8 cellular contexts compared by ENCODE assay signal in genomic region chr21:33894736-33895288, GRCh38. TPM values are rescaled to one million over a fixed set of nuclear protein-coding genes. Genes with fewer than 3 reads are reported as not detected.
DNase-seq lines count a peak whose midpoint lies in the region; ATAC-seq, FAIRE-seq and TF ChIP-seq lines count a peak whose summit lies in the region.

No MANE protein-coding gene starts in this region.

- no peaks in the 10 kb centered on the region for H3K79me2 ChIP-seq in keratinocyte (ENCODE audit: control insufficient read depth, insufficient read depth, low read length)

- FAIRE-seq in keratinocyte (lab: Jason Lieb, UNC): peak; percentile 75

- no peaks in the 10 kb centered on the region for H3K9me1 ChIP-seq in keratinocyte (ENCODE audit: control insufficient read depth, extremely low read depth, insufficient read depth, low read length)

- 0 out of 2 replicates have a peak, but pooled peaks cover 6% of the 10 kb centered on the region for H3K27me3 Mint-ChIP-seq in WTC11 (ENCODE audit: low read depth)

- peak overlapping the region; percentile 77 for H3K4me2 ChIP-seq in keratinocyte (ENCODE audit: control insufficient read depth, extremely low read depth, insufficient read depth, low read depth, low read length)

- H2AFZ ChIP-seq in keratinocyte (ENCODE audit: control insufficient read depth, low read length): peak overlapping the region; percentile 78

- H3K27me3 ChIP-seq in keratinocyte (ENCODE audit: control insufficient read depth, extremely low read depth, insufficient read depth, low read length): no peaks in the 10 kb centered on the region

- CTCF ChIA-PET in WTC11 (lab: Charles Lee): interaction anchor here (0.6 to 3.6 kb wide), 19 partner anchors 8 to 453 kb away, joined by 3 to 57 read pairs (median 4); partner anchors contain the start of gene DONSON

- H3K36me3 ChIP-seq in keratinocyte (ENCODE audit: control insufficient read depth in 2 of 2, extremely low read depth in 1 of 2, insufficient read depth in 2 of 2, low read length in 2 of 2): no peaks in the 10 kb centered on the region

- H3K9me3 Mint-ChIP-seq in WTC11: no peaks in the 10 kb centered on the region

- no peaks in the 10 kb centered on the region for H3K36me3 Mint-ChIP-seq in WTC11

- H3K27ac ChIP-seq in keratinocyte (ENCODE audit: control insufficient read depth, insufficient read depth, low read length): no peak overlapping the region

- no peak; the same call in 1 of the 2 replicates for TF ChIP-seq CTCF in WTC11 (IDR thresholded peaks at IDR 0.05)
- peak; percentile 87 for TF ChIP-seq CTCF in cardiac fibroblast (IDR thresholded peaks at IDR 0.05; ENCODE audit: low read depth, low read length)
- peak; percentile 83 to 92 (median 89) for TF ChIP-seq CTCF in keratinocyte (optimal IDR thresholded peaks at IDR 0.05 in 1 of 3, IDR thresholded peaks at IDR 0.05 in 1 of 3, conservative IDR thresholded peaks at IDR 0.05 in 1 of 3; ENCODE audit: extremely low read depth in 1 of 3, insufficient read depth in 2 of 3, low read length in 3 of 3)

- H3K4me1 Mint-ChIP-seq in WTC11: peaks cover 21% of the 10 kb centered on the region

- H3K9me3 ChIP-seq in keratinocyte (ENCODE audit: control insufficient read depth, low read depth, low read length): no peaks in the 10 kb centered on the region

- peak overlapping the region; percentile 34; the same call in 1 of the 2 replicates for H3K27ac Mint-ChIP-seq in WTC11

- ATAC-seq in WTC11: peak; percentile 88
- no peak for ATAC-seq in GM18873 (IDR thresholded peaks at IDR 0.05; ENCODE audit: low FRiP score, unreplicated experiment)

- dilution Hi-C loops in keratinocyte (cut with MboI; ENCODE audit: extremely low pct_ligation_motif_present, low sequenced_read_pairs): no loop called here

- peak overlapping the region; percentile 6 for H3K9ac ChIP-seq in keratinocyte (ENCODE audit: control insufficient read depth, extremely low read depth, insufficient read depth, low read length)

- DNase-seq in SKM-1 treated with dmso at 0.1 percent for 144 hours (lab: John Stamatoyannopoulos, UW; ENCODE audit: unreplicated experiment) (peak; percentile 44), SKM-1 (lab: John Stamatoyannopoulos, UW; ENCODE audit: unreplicated experiment) (no peak), NCI-H2171 (lab: John Stamatoyannopoulos, UW) (peak; percentile 85), WTC11 (ENCODE audit: low spot score) (peak; percentile 84), cardiac fibroblast (ENCODE audit: low read depth in 2 of 2) (peak; percentile 89 to 94), keratinocyte (ENCODE audit: low read depth, low spot score) (peak; percentile 23)
- DNase-seq in stimulated activated CD4-positive, alpha-beta T cell treated with anti-CD3 and anti-CD28 coated beads, Interleukin-12 subunit alpha, Interleukin-12 subunit beta, amount 100 ng/mL, for 4 hours: peak; percentile 69

- H3K4me3 ChIP-seq in cardiac fibroblast (replicated peaks in 1 of 2; ENCODE audit: low read depth in 2 of 2, low read length in 2 of 2) (peak overlapping the region; percentile 24 to 41), keratinocyte (ENCODE audit: control insufficient read depth in 2 of 3, extremely low read depth in 1 of 3, insufficient read depth in 2 of 3, low read depth in 1 of 3, low read length in 3 of 3) (peak overlapping the region in 2 of 3 experiments; percentile 33 to 47)

- H4K20me1 ChIP-seq in keratinocyte (ENCODE audit: control insufficient read depth, extremely low read depth, insufficient read depth, low read length): no peaks in the 10 kb centered on the region

- POLR2A ChIA-PET in WTC11 (lab: Charles Lee): no interaction called here

- H3K4me1 ChIP-seq in keratinocyte (ENCODE audit: control insufficient read depth, extremely low read depth, insufficient read depth, low read length): peaks cover 3% of the 10 kb centered on the region

- H3K4me3 Mint-ChIP-seq in WTC11: peak overlapping the region; percentile 51

TF ChIP-seq in WTC11, 78 proteins besides CTCF, POLR2A, EP300 and RAD21:
- TF ChIP-seq PRDM15 (CRISPR knock-in tag; IDR thresholded peaks at IDR 0.05): peak; percentile 92
- no peak for TF ChIP-seq SP1 (CRISPR knock-in tag; conservative IDR thresholded peaks at IDR 0.05)
- no peak for TF ChIP-seq ZNF416 (CRISPR knock-in tag; IDR thresholded peaks at IDR 0.05)
- TF ChIP-seq ZMAT4 (CRISPR knock-in tag; IDR thresholded peaks at IDR 0.05): no peak

RNA-seq across cellular contexts. Expression of gene ATP5PO, which starts 20.8 kb away (rescaled TPM):
- total RNA-seq in WTC11 (2021): 264 to 296 TPM (median 293 TPM) in 3 replicates
- 231 to 359 TPM (median 273 TPM) in 3 replicates for polyA plus RNA-seq in keratinocyte
- polyA plus RNA-seq in keratinocyte (2011; ENCODE audit: low read depth): 54.8 TPM
- polyA plus RNA-seq in keratinocyte (2011; cell fraction: cytosol; rRNA removed): 250 and 373 TPM in 2 replicates
- 111 and 123 TPM in 2 replicates for polyA plus RNA-seq in keratinocyte (2011; cell fraction: nucleus; rRNA removed)
- 182 and 202 TPM in 2 replicates for polyA plus RNA-seq in keratinocyte (2012; ENCODE audit: low replicate concordance)
- polyA minus RNA-seq in keratinocyte: 44.7 to 124 TPM (median 120 TPM) in 3 replicates
- 90.0 TPM for polyA minus RNA-seq in keratinocyte (2011; cell fraction: cytosol; rRNA and poly(A)+ RNA removed)
- 15.3 and 30.9 TPM in 2 replicates for polyA minus RNA-seq in keratinocyte (2011; cell fraction: nucleus; rRNA and poly(A)+ RNA removed)
